In the genomic region with DNA sequence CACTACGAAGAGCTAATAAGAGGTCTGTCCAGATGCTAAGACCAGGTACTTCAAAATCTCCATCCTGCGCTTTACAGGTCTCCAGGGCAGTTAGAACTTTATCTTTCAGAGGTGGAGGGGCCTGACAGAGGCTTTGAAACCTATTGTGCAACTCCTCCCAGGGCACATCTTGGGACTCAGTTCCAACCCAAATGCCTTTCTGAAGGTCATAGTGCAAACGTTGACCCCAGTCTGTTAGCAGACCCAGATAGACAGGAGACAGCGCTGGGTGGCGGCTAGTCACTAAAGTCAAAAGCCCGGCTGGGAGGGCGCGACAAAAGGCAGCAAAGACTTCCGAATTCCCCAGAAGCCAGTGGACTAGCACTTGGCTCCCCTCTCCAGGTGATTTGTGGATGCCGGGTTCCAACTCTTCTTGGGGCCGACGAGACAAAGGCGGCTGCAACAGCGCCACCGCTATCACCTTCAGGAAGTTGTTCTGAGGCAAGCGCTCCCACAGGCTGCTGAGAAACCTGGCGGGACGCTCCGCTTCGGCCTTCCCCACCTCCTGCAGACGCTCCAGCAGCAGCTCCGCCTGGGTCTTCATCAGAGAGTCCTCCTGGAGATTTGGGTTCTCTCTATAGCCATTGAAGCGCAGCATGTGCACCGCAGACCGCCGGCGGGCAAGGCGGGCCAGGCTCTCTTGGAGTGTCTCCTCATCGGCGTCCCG, we compare ENCODE assay signal across 8 cellular contexts. TPM values are rescaled to one million over a fixed set of nuclear protein-coding genes. Genes with fewer than 3 reads are reported as not detected.
A peak's percentile ranks its signal among the peaks of the same experiment; 100 is the strongest.
DNase-seq lines count a peak whose midpoint lies in the region; ATAC-seq and TF ChIP-seq lines count a peak whose summit lies in the region.

No MANE protein-coding gene starts in this region.

- WGBS in thymus, result 8% methylated on average over 31 of the region's 31 CpGs

- H3K27me3 Mint-ChIP-seq in neural progenitor cell (ENCODE audit: insufficient read depth, low read depth), result no peaks in the 10 kb centered on the region

- H3K4me3 Mint-ChIP-seq in neural progenitor cell, result peak overlapping the region; percentile 97

- peak; percentile 55 for ATAC-seq in GM21390 (IDR thresholded peaks at IDR 0.05; ENCODE audit: unreplicated experiment)

- H4K20me1 ChIP-seq in neural progenitor cell (ENCODE audit: low read depth), result peaks cover 11% of the 10 kb centered on the region

- DNase-seq in DMS153 (lab: John Stamatoyannopoulos, UW) (peak; percentile 69), HUDEP-2 (lab: John Stamatoyannopoulos, UW; ENCODE audit: unreplicated experiment in 76 of 76) (peak in 60 of 76 experiments; percentile 1 to 73 (median 44)), NOMO-1 treated with dmso at 0.1 percent for 144 hours (lab: John Stamatoyannopoulos, UW; ENCODE audit: unreplicated experiment) (peak; percentile 36), foreskin fibroblast (peak; percentile 43 to 76), neural progenitor cell (ENCODE audit: low spot score) (peak; percentile 83)
- DNase-seq in activated T-helper 9 cell treated with anti-CD3 and anti-CD28 coated beads, Interleukin-2, amount 50 U/mL, for 16 hours (ENCODE audit: low read depth), result peak; percentile 31

- peaks cover 23% of the 10 kb centered on the region for H3K79me2 ChIP-seq in neural progenitor cell (ENCODE audit: low read depth)

- H3K36me3 Mint-ChIP-seq in neural progenitor cell, result peaks cover 10% of the 10 kb centered on the region

- H2AFZ ChIP-seq in neural progenitor cell (replicated peaks), result peak overlapping the region; percentile 90

- H3K36me3 ChIP-seq in neural progenitor cell (no peaks in the 10 kb centered on the region), thymus (ENCODE audit: control insufficient read depth, insufficient read depth) (no peaks in the 10 kb centered on the region)

- peak overlapping the region; percentile 81 for H3K27ac Mint-ChIP-seq in neural progenitor cell

- peak overlapping the region; percentile 75 for H3K27ac ChIP-seq in neural progenitor cell
- H3K27ac ChIP-seq in thymus (ENCODE audit: low read depth), result peak overlapping the region; percentile 87

- H3K4me1 ChIP-seq in neural progenitor cell (peaks cover 11% of the 10 kb centered on the region), thymus (ENCODE audit: control insufficient read depth, insufficient read depth, low read length) (peaks cover 11% of the 10 kb centered on the region)

- H3K9me3 ChIP-seq in neural progenitor cell (ENCODE audit: low read depth) (no peaks in the 10 kb centered on the region), thymus (ENCODE audit: control insufficient read depth) (no peaks in the 10 kb centered on the region)

- H3K4me2 ChIP-seq in neural progenitor cell, result peak overlapping the region; percentile 85

- H3F3A ChIP-seq in neural progenitor cell (ENCODE audit: low read depth), result peaks cover 16% of the 10 kb centered on the region

- peak overlapping the region; percentile 54 for H3K9ac ChIP-seq in neural progenitor cell

- peak; percentile 64 for TF ChIP-seq CTCF in foreskin fibroblast (IDR thresholded peaks at IDR 0.05; ENCODE audit: low read depth, low read length)
- peak; percentile 63 for TF ChIP-seq CTCF in neural progenitor cell (IDR thresholded peaks at IDR 0.05)

- H3K27me3 ChIP-seq in neural progenitor cell (no peaks in the 10 kb centered on the region), thymus (ENCODE audit: control insufficient read depth, insufficient read depth) (no peaks in the 10 kb centered on the region)

- H3K4me3 ChIP-seq in foreskin fibroblast (ENCODE audit: low read depth in 1 of 2, low read length in 2 of 2) (peak overlapping the region; percentile 80 to 87), neural progenitor cell (peak overlapping the region; percentile 80), thymus (ENCODE audit: low read length) (peak overlapping the region; percentile 82)

- no peaks in the 10 kb centered on the region for H3K9me3 Mint-ChIP-seq in neural progenitor cell

- peaks cover 15% of the 10 kb centered on the region for H3K4me1 Mint-ChIP-seq in neural progenitor cell

RNA-seq across cellular contexts. Expression of a gene that starts 0.7 kb away (rescaled TPM):
- total RNA-seq in neural progenitor cell (ENCODE audit: low replicate concordance), result 21.9 and 24.3 TPM in 2 replicates
- 15.2 TPM for polyA plus RNA-seq in thymus

RNA-seq across cellular contexts. Expression of a gene that starts 41.5 kb away (rescaled TPM):
- 3.0 and 6.4 TPM in 2 replicates for total RNA-seq in neural progenitor cell (ENCODE audit: low replicate concordance)
- 2.8 TPM for polyA plus RNA-seq in thymus

Comparison
In these comparisons a context has a peak if more than half of its experiments do, and no peak if none do; other contexts are left out.
1. Peak in every context shown above with its lines: DNase-seq, ATAC-seq, H3K4me3 ChIP-seq and H3K27ac ChIP-seq.
2. DNase-seq: peak in every context shown above with its lines; median percentile 83 in neural progenitor cell; 69 in DMS153; 60 in foreskin fibroblast; 44 in HUDEP-2; 36 in NOMO-1 treated with dmso at 0.1 percent for 144 hours; 31 in activated T-helper 9 cell treated with anti-CD3 and anti-CD28 coated beads, Interleukin-2, amount 50 U/mL, for 16 hours.